10 cellular contexts compared by ENCODE assay signal in genomic region chr1:92399076-92399475, GRCh38.
DNase-seq lines count a peak whose midpoint lies in the region; ATAC-seq and TF ChIP-seq lines count a peak whose summit lies in the region.
"Had no signal": no experiment of that assay in that cellular context is flagged by ENCODE, and none has a peak within 500 bp of the region (broad histone marks: within the 10 kb centered on the region; RNA-seq: fewer than 3 reads in every experiment).

No MANE protein-coding gene starts in this region.

- H3K4me3 ChIP-seq in NB4 (ENCODE audit: low read depth, low read length) = peak overlapping the region; percentile 53
- H3K4me3 ChIP-seq in Caco-2 (ENCODE audit: low read depth, low read length) = no peak overlapping the region
- H3K4me3 ChIP-seq in sigmoid colon = no peak overlapping the region
- H3K4me3 ChIP-seq: SJSA1 had no signal

- intact Hi-C loops in Caco-2 (cut with micrococcal nuclease; ENCODE audit: unreplicated experiment) (no loop called here), sigmoid colon (cut with DNase I) (no loop called here)

- no peak overlapping the region for H3K27ac ChIP-seq in sigmoid colon
- H3K27ac ChIP-seq: SJSA1 had no signal

- H3K9me3 ChIP-seq in Caco-2 = no peaks in the 10 kb centered on the region
- H3K9me3 ChIP-seq in sigmoid colon = peaks cover under 1 to 18% (median 11%) of the 10 kb centered on the region in 4 donors

- H3K36me3 ChIP-seq in Caco-2 (ENCODE audit: control insufficient read depth, insufficient read depth, low read length) = no peaks in the 10 kb centered on the region
- no peaks in the 10 kb centered on the region for H3K36me3 ChIP-seq in sigmoid colon
- H3K36me3 ChIP-seq: SJSA1 had no signal

- no peaks in the 10 kb centered on the region for H3K27me3 Mint-ChIP-seq in Caco-2 (ENCODE audit: insufficient read depth, unreplicated experiment)
- H3K27me3 Mint-ChIP-seq in activated T-cell treated with anti-CD3 and anti-CD28 coated beads, Interleukin-2, amount 50 U/mL, for 4 hours (ENCODE audit: low read depth) = no peaks in the 10 kb centered on the region

- TF ChIP-seq EP300 in sigmoid colon (IDR thresholded peaks at IDR 0.05) = no peak

- DNase-seq in GF-D8 (lab: John Stamatoyannopoulos, UW) (peak; percentile 92), NB4 (ENCODE audit: low read depth) (peak; percentile 99), Caco-2 (no peak), sigmoid colon (no peak)
- DNase-seq in stimulated activated naive CD4-positive, alpha-beta T cell (lab: John Stamatoyannopoulos, UW) = no peak
- no peak for DNase-seq in activated T-cell treated with anti-CD3 and anti-CD28 coated beads, Interleukin-2, amount 50 U/mL, for 4 hours
- DNase-seq: NCI-H1092 had no signal

- no peaks in the 10 kb centered on the region for H3K36me3 Mint-ChIP-seq in Caco-2 (ENCODE audit: insufficient read depth, unreplicated experiment)
- H3K36me3 Mint-ChIP-seq in activated T-cell treated with anti-CD3 and anti-CD28 coated beads, Interleukin-2, amount 50 U/mL, for 4 hours (ENCODE audit: insufficient read depth) = peaks cover 3% of the 10 kb centered on the region

- no peaks in the 10 kb centered on the region for H3K4me1 ChIP-seq in Caco-2
- H3K4me1 ChIP-seq in sigmoid colon = no peaks in the 10 kb centered on the region
- H3K4me1 ChIP-seq: SJSA1 had no signal

- TF ChIP-seq POLR2A in NB4 (IDR thresholded peaks at IDR 0.05; ENCODE audit: extremely low read depth, insufficient read length) = no peak
- no peak for TF ChIP-seq POLR2A in sigmoid colon (IDR thresholded peaks at IDR 0.05)

- H3K4me1 Mint-ChIP-seq in Caco-2 (ENCODE audit: low read depth, unreplicated experiment) = no peaks in the 10 kb centered on the region
- H3K4me1 Mint-ChIP-seq in activated T-cell treated with anti-CD3 and anti-CD28 coated beads, Interleukin-2, amount 50 U/mL, for 4 hours (ENCODE audit: low read depth) = peaks cover 2% of the 10 kb centered on the region

- ATAC-seq in GM19372 (IDR thresholded peaks at IDR 0.05; ENCODE audit: low read depth, unreplicated experiment) (peak; percentile 70), HG02970 (IDR thresholded peaks at IDR 0.05; ENCODE audit: low FRiP score, unreplicated experiment) (peak; percentile 77)
- ATAC-seq in activated T-cell treated with anti-CD3 and anti-CD28 coated beads, Interleukin-2, amount 50 U/mL, for 4 hours = no peak

- no peak overlapping the region for H3K27ac Mint-ChIP-seq in Caco-2 (ENCODE audit: unreplicated experiment)

- no peak for TF ChIP-seq CTCF in NB4 (IDR thresholded peaks at IDR 0.05; ENCODE audit: low read depth, low read length)
- no peak for TF ChIP-seq CTCF in Caco-2 (IDR thresholded peaks at IDR 0.05; ENCODE audit: insufficient read depth in 1 of 2, low read depth in 1 of 2, low read length in 1 of 2, severe bottlenecking in 1 of 2, unreplicated experiment in 1 of 2)
- TF ChIP-seq CTCF in sigmoid colon (IDR thresholded peaks at IDR 0.05) = no peak

- POLR2A ChIA-PET in Caco-2 (lab: Charles Lee) = interaction anchor here (1.9 kb wide), 1 partner anchor 43 kb away, joined by 6 read pairs; no protein-coding TSS in a partner anchor

- no TSS peak for BruUV-seq in Caco-2 (replicated peaks; lab: Mats Ljungman, UMichigan)

- H3K27me3 ChIP-seq in Caco-2 (replicated peaks; ENCODE audit: control insufficient read depth, insufficient read depth, low read length) (no peaks in the 10 kb centered on the region), sigmoid colon (no peaks in the 10 kb centered on the region)
- H3K27me3 ChIP-seq: SJSA1 had no signal

- no peak overlapping the region for H3K4me3 Mint-ChIP-seq in Caco-2 (ENCODE audit: unreplicated experiment)
- no peak overlapping the region for H3K4me3 Mint-ChIP-seq in activated T-cell treated with anti-CD3 and anti-CD28 coated beads, Interleukin-2, amount 50 U/mL, for 4 hours

- CTCF ChIA-PET in Caco-2 (lab: Charles Lee) = no interaction called here

- peaks cover 5% of the 10 kb centered on the region for H3K9me3 Mint-ChIP-seq in Caco-2 (ENCODE audit: unreplicated experiment)
- peaks cover 15% of the 10 kb centered on the region for H3K9me3 Mint-ChIP-seq in activated T-cell treated with anti-CD3 and anti-CD28 coated beads, Interleukin-2, amount 50 U/mL, for 4 hours

Comparison
In these comparisons a context has a peak if more than half of its experiments do, and no peak if none do; other contexts are left out.
1. DNase-seq: peak in GF-D8 (single experiment) and NB4 (single experiment); none in stimulated activated naive CD4-positive, alpha-beta T cell (0 of 6), Caco-2 (0 of 2), activated T-cell treated with anti-CD3 and anti-CD28 coated beads, Interleukin-2, amount 50 U/mL, for 4 hours (single experiment) and sigmoid colon (single experiment).
2. ATAC-seq: peak in GM19372 (single experiment) and HG02970 (single experiment); none in activated T-cell treated with anti-CD3 and anti-CD28 coated beads, Interleukin-2, amount 50 U/mL, for 4 hours (0 of 2).